9 cellular contexts compared by ENCODE assay signal in the genomic region with DNA sequence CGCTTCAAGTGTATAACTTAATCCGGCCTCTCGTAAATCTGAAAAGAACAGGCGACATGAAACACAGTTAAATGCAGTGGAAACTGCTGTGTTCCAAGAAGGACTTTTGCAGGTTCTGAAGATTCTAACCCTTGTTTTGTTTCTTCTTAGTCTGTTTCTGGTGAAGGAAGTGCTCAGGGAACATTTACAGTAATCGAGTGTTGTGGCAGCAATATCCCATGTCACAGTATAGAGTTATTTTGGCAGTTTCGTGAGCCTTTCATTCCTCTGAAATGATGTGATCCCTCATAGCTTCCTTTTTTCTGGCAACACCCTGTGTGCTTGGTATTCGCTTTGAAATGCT. TPM values are rescaled to one million over a fixed set of nuclear protein-coding genes. Genes with fewer than 3 reads are reported as not detected.
DNase-seq lines count a peak whose midpoint lies in the region; ATAC-seq, FAIRE-seq and TF ChIP-seq lines count a peak whose summit lies in the region.
"Had no signal": no experiment of that assay in that cellular context is flagged by ENCODE, and none has a peak within 500 bp of the region (broad histone marks: within the 10 kb centered on the region; RNA-seq: fewer than 3 reads in every experiment).

No MANE protein-coding gene starts in this region.

- H3K27ac ChIP-seq in heart left ventricle (peak overlapping the region; percentile 80 to 97 (median 94)), mesodermal cell (ENCODE audit: low read depth, low read length, severe bottlenecking) (peak overlapping the region; percentile 81), uterus (peak overlapping the region; percentile 93 to 96)

- TF ChIP-seq POLR2A in heart left ventricle (IDR thresholded peaks at IDR 0.05): no peak
- TF ChIP-seq POLR2A in uterus (IDR thresholded peaks at IDR 0.05): no peak

- H3K4me3 ChIP-seq in heart left ventricle: peak overlapping the region in 11 of 12 donors; percentile 63 to 95 (median 89)
- H3K4me3 ChIP-seq in bronchial epithelial cell (ENCODE audit: low read depth, low read length): peak overlapping the region; percentile 69
- peak overlapping the region; percentile 93 for H3K4me3 ChIP-seq in mesodermal cell (ENCODE audit: extremely low read depth, insufficient read depth, low read length, poor library complexity, severe bottlenecking)
- peak overlapping the region; percentile 62 to 87 for H3K4me3 ChIP-seq in uterus

- H3K4me1 ChIP-seq in heart left ventricle (peaks cover 0 to 74% (median 47%) of the 10 kb centered on the region in 12 donors), mesodermal cell (ENCODE audit: control insufficient read depth, insufficient read depth, low read length, poor library complexity, severe bottlenecking) (peaks cover 47% of the 10 kb centered on the region), uterus (peaks cover 0 to 10% of the 10 kb centered on the region in 2 donors)

- no peaks in the 10 kb centered on the region for H3K9me3 ChIP-seq in heart left ventricle
- no peaks in the 10 kb centered on the region for H3K9me3 ChIP-seq in mesodermal cell (ENCODE audit: control insufficient read depth, low read length)
- H3K9me3 ChIP-seq in uterus: no peaks in the 10 kb centered on the region

- no peaks in the 10 kb centered on the region for H3K36me3 ChIP-seq in heart left ventricle
- no peaks in the 10 kb centered on the region for H3K36me3 ChIP-seq in bronchial epithelial cell (ENCODE audit: control insufficient read depth, insufficient read depth, low read length)
- H3K36me3 ChIP-seq in mesodermal cell (ENCODE audit: control insufficient read depth, insufficient read depth, low read length): peaks cover 25% of the 10 kb centered on the region
- no peaks in the 10 kb centered on the region for H3K36me3 ChIP-seq in uterus

- H3K27me3 ChIP-seq in heart left ventricle (peaks cover 0 to 20% (median 0%) of the 10 kb centered on the region in 9 donors), bronchial epithelial cell (ENCODE audit: control insufficient read depth, insufficient read depth, low read length) (no peaks in the 10 kb centered on the region), uterus (no peaks in the 10 kb centered on the region)

- TF ChIP-seq CTCF in heart left ventricle (IDR thresholded peaks at IDR 0.05): no peak
- TF ChIP-seq CTCF in bronchial epithelial cell (IDR thresholded peaks at IDR 0.05; ENCODE audit: insufficient read depth, low read length, severe bottlenecking): no peak
- TF ChIP-seq CTCF in uterus (IDR thresholded peaks at IDR 0.05): no peak

- ATAC-seq in heart left ventricle (no peak), left cardiac atrium (no peak), HG03354 (IDR thresholded peaks at IDR 0.05; ENCODE audit: poor library complexity, severe bottlenecking, unreplicated experiment) (no peak), HG03135 (IDR thresholded peaks at IDR 0.05; ENCODE audit: unreplicated experiment) (no peak)

- FAIRE-seq in bronchial epithelial cell (lab: Jason Lieb, UNC): no peak

- intact Hi-C loops in heart left ventricle (cut with DNase I) (loop anchor here (5.0 to 10.0 kb wide), 6 partner anchors 49 to 427 kb away; no protein-coding TSS in a partner anchor), left cardiac atrium (cut with DNase I) (loop anchor here (5.0 to 10.0 kb wide), 3 partner anchors 97 to 144 kb away; no protein-coding TSS in a partner anchor), uterus (cut with DNase I; ENCODE audit: low total_unique reads) (loop anchor here (10.0 kb wide), 2 partner anchors 87 to 1807 kb away; no protein-coding TSS in a partner anchor)

- DNase-seq in heart left ventricle (no peak), left cardiac atrium (no peak), bronchial epithelial cell (ENCODE audit: low read depth) (no peak), uterus (no peak), AG08396 (ENCODE audit: low spot score) (no peak)
- DNase-seq: DMS 273 treated with DMSO at 0.1 percent for 48 hours had no signal

- 5 to 21% (median 15%) methylated on average over 7 of the region's 7 CpGs for WGBS in heart left ventricle, 4 donors
- 10 to 21% methylated on average over 3 to 5 of the region's 7 CpGs for whole genome bisulfite sequencing in mesodermal cell (ENCODE audit: insufficient coverage in 2 of 2), 2 experiments

RNA-seq across cellular contexts. Expression of gene CRIM1, which starts 2.7 kb away (rescaled TPM):
- total RNA-seq in heart left ventricle: 100 to 1,000 TPM in 3 of 9 donors, 10 to 100 TPM in 6; 34.9 to 120 (median 89.3) TPM
- 10 to 100 TPM; 14.7 to 47.9 TPM for polyA plus RNA-seq in heart left ventricle
- 100 to 1,000 TPM in 1 of 2 donors, 10 to 100 TPM in 1; 29.6 to 101 TPM for total RNA-seq in left cardiac atrium
- 35.3 and 45.7 TPM in 2 replicates for total RNA-seq in bronchial epithelial cell
- polyA plus RNA-seq in mesodermal cell (2013, experiment 1 of 2): 45.4 TPM
- 32.6 TPM for polyA plus RNA-seq in mesodermal cell (2013, experiment 2 of 2)
- 100 to 1,000 TPM in 1 of 4 donors, 10 to 100 TPM in 3; 51.2 to 168 (median 66.6) TPM for total RNA-seq in uterus
